In genomic region chr22:46549971-46550641, GRCh38 we compare ENCODE assay signal across 15 cellular contexts.
"Had no signal": no experiment of that assay in that cellular context is flagged by ENCODE, and none has a peak within 500 bp of the region (broad histone marks: within the 10 kb centered on the region; RNA-seq: fewer than 3 reads in every experiment).

No MANE protein-coding gene starts in this region.

- DNase-seq: activated CD4-positive, alpha-beta T cell treated with anti-CD3 and anti-CD28 coated beads for 1 hour; activated CD4-positive, alpha-beta T cell treated with anti-CD3 and anti-CD28 coated beads, Interleukin-2, amount 50 U/mL, for 1 hour; activated CD8-positive, alpha-beta T cell treated with anti-CD3 and anti-CD28 coated beads, Interleukin-2, amount 10 ng/mL, durations not matched to agents 7 days and 5 days; cortex of kidney; immature natural killer cell; naive thymus-derived CD4-positive, alpha-beta T cell; retina; stimulated activated naive CD8-positive, alpha-beta T cell treated with anti-CD3 and anti-CD28 coated beads, Interleukin-15, amount 100 ng/mL, for 72 hours; T-helper 9 cell; tibial artery had no signal

- H3K27me3 ChIP-seq: ascending aorta had no signal

- H3K4me3 Mint-ChIP-seq: activated CD8-positive, alpha-beta T cell treated with anti-CD3 and anti-CD28 coated beads, Interleukin-2, amount 10 ng/mL, durations not matched to agents 7 days and 5 days; immature natural killer cell; naive thymus-derived CD4-positive, alpha-beta T cell; neural crest cell; stimulated activated effector memory CD8-positive, alpha-beta T cell treated with anti-CD3 and anti-CD28 coated beads, Interleukin-12 subunit alpha, Interleukin-12 subunit beta, amount 100 ng/mL, for 72 hours; stimulated activated naive CD8-positive, alpha-beta T cell treated with anti-CD3 and anti-CD28 coated beads, Interleukin-15, amount 100 ng/mL, for 72 hours had no signal

- H3K4me1 Mint-ChIP-seq: immature natural killer cell; stimulated activated effector memory CD8-positive, alpha-beta T cell treated with anti-CD3 and anti-CD28 coated beads, Interleukin-12 subunit alpha, Interleukin-12 subunit beta, amount 100 ng/mL, for 72 hours had no signal

- H3K27ac Mint-ChIP-seq: activated CD8-positive, alpha-beta T cell treated with anti-CD3 and anti-CD28 coated beads, Interleukin-2, amount 10 ng/mL, durations not matched to agents 7 days and 5 days; immature natural killer cell; progenitor cell of endocrine pancreas; stimulated activated effector memory CD8-positive, alpha-beta T cell treated with anti-CD3 and anti-CD28 coated beads, Interleukin-12 subunit alpha, Interleukin-12 subunit beta, amount 100 ng/mL, for 72 hours; stimulated activated naive CD8-positive, alpha-beta T cell treated with anti-CD3 and anti-CD28 coated beads, Interleukin-15, amount 100 ng/mL, for 72 hours had no signal

- H3K4me3 ChIP-seq: ascending aorta, tibial artery had no signal

- H3K36me3 ChIP-seq: ascending aorta, tibial artery had no signal

- H3K36me3 Mint-ChIP-seq: immature natural killer cell; stimulated activated effector memory CD8-positive, alpha-beta T cell treated with anti-CD3 and anti-CD28 coated beads, Interleukin-12 subunit alpha, Interleukin-12 subunit beta, amount 100 ng/mL, for 72 hours had no signal

- H3K9me3 ChIP-seq: ascending aorta had no signal

- H3K27ac ChIP-seq: ascending aorta, tibial artery had no signal

- ATAC-seq: activated CD8-positive, alpha-beta T cell treated with anti-CD3 and anti-CD28 coated beads, Interleukin-2, amount 10 ng/mL, durations not matched to agents 7 days and 5 days; activated naive CD4-positive, alpha-beta T cell treated with anti-CD3 and anti-CD28 coated beads, Interleukin-2, amount 50 U/mL, for 72 hours; naive thymus-derived CD4-positive, alpha-beta T cell; stimulated activated effector memory CD8-positive, alpha-beta T cell treated with anti-CD3 and anti-CD28 coated beads, Interleukin-12 subunit alpha, Interleukin-12 subunit beta, amount 100 ng/mL, for 72 hours; stimulated activated naive CD8-positive, alpha-beta T cell treated with anti-CD3 and anti-CD28 coated beads, Interleukin-15, amount 100 ng/mL, for 72 hours had no signal

- H3K9me3 Mint-ChIP-seq: immature natural killer cell; stimulated activated effector memory CD8-positive, alpha-beta T cell treated with anti-CD3 and anti-CD28 coated beads, Interleukin-12 subunit alpha, Interleukin-12 subunit beta, amount 100 ng/mL, for 72 hours had no signal
